Comparison of ENCODE assay signal across 9 cellular contexts in the genomic region with DNA sequence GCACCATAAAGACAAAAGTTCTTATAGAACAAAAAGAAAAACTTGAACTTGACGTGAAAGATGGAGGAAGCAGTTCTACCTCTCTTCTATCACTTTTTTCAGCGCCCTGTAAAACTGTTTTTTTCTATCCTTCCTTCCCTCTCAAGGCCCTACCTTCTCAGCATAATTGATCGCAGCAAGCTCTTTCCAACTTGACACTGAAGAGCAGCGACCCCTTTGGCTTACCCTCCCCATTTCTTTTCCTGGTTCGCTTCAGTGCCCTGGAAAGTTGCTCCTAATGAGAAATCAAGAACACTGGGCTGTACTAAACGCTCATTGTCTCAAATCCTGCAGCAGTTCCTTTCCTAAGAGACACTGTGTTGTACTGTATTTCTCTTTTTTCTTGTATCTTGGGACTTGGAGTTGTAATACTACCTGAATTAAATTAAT.
DNase-seq lines count a peak whose midpoint lies in the region; ATAC-seq and TF ChIP-seq lines count a peak whose summit lies in the region.
"Had no signal": no experiment of that assay in that cellular context is flagged by ENCODE, and none has a peak within 500 bp of the region (broad histone marks: within the 10 kb centered on the region; RNA-seq: fewer than 3 reads in every experiment).

No MANE protein-coding gene starts in this region.

- intact Hi-C loops in activated CD8-positive, alpha-beta T cell treated with anti-CD3 and anti-CD28 coated beads for 36 hours (cut with micrococcal nuclease) = loop anchor here (5.0 to 10.0 kb wide), 2 partner anchors 203 to 524 kb away; no protein-coding TSS in a partner anchor

- peaks cover 0 to 34% (median 18%) of the 10 kb centered on the region in 5 donors for H3K4me1 ChIP-seq in subcutaneous abdominal adipose tissue (ENCODE audit: control insufficient read depth in 5 of 5, insufficient read depth in 5 of 5, low read length in 5 of 5)

- TF ChIP-seq CTCF in activated CD8-positive, alpha-beta T cell treated with anti-CD3 and anti-CD28 coated beads for 36 hours (IDR thresholded peaks at IDR 0.05) = no peak

- peaks cover 0 to 8% (median 0%) of the 10 kb centered on the region in 5 donors for H3K27me3 ChIP-seq in subcutaneous abdominal adipose tissue (ENCODE audit: control insufficient read depth in 5 of 5, insufficient read depth in 4 of 5, low read length in 5 of 5)

- H3K9me3 Mint-ChIP-seq in activated CD8-positive, alpha-beta memory T cell treated with anti-CD3 and anti-CD28 coated beads, Interleukin-2, amount 10 ng/mL, durations not matched to agents 7 days and 5 days (ENCODE audit: low read depth) = no peaks in the 10 kb centered on the region
- H3K9me3 Mint-ChIP-seq in activated CD8-positive, alpha-beta T cell treated with anti-CD3 and anti-CD28 coated beads for 36 hours = no peaks in the 10 kb centered on the region

- DNase-seq in activated CD8-positive, alpha-beta memory T cell treated with anti-CD3 and anti-CD28 coated beads, Interleukin-2, amount 10 ng/mL, durations not matched to agents 7 days and 5 days = no peak
- no peak for DNase-seq in activated CD8-positive, alpha-beta memory T cell treated with anti-CD3 and anti-CD28 coated beads, Interleukin-2, amount 50 U/mL, for 4 hours
- DNase-seq in activated CD8-positive, alpha-beta T cell treated with anti-CD3 and anti-CD28 coated beads for 36 hours = no peak
- DNase-seq in left kidney (ENCODE audit: low read depth, low spot score) = peak; percentile 79
- no peak for DNase-seq in LoVo (ENCODE audit: low spot score)
- DNase-seq: activated CD4-positive, CD25-positive, alpha-beta regulatory T cell treated with anti-CD3 and anti-CD28 coated beads, Interleukin-2, amount 50 U/mL, for 72 hours had no signal

- H3K27me3 Mint-ChIP-seq in activated CD8-positive, alpha-beta memory T cell treated with anti-CD3 and anti-CD28 coated beads, Interleukin-2, amount 10 ng/mL, durations not matched to agents 7 days and 5 days = peaks cover 44% of the 10 kb centered on the region
- peaks cover 30% of the 10 kb centered on the region for H3K27me3 Mint-ChIP-seq in activated CD8-positive, alpha-beta T cell treated with anti-CD3 and anti-CD28 coated beads for 36 hours

- no peaks in the 10 kb centered on the region for H3K36me3 Mint-ChIP-seq in activated CD8-positive, alpha-beta memory T cell treated with anti-CD3 and anti-CD28 coated beads, Interleukin-2, amount 10 ng/mL, durations not matched to agents 7 days and 5 days
- H3K36me3 Mint-ChIP-seq in activated CD8-positive, alpha-beta T cell treated with anti-CD3 and anti-CD28 coated beads for 36 hours (ENCODE audit: low read depth) = no peaks in the 10 kb centered on the region

- peak overlapping the region; percentile 80 for H3K4me3 Mint-ChIP-seq in activated CD8-positive, alpha-beta memory T cell treated with anti-CD3 and anti-CD28 coated beads, Interleukin-2, amount 10 ng/mL, durations not matched to agents 7 days and 5 days
- peak overlapping the region; percentile 74 for H3K4me3 Mint-ChIP-seq in activated CD8-positive, alpha-beta T cell treated with anti-CD3 and anti-CD28 coated beads for 36 hours

- no peaks in the 10 kb centered on the region for H3K36me3 ChIP-seq in subcutaneous abdominal adipose tissue (ENCODE audit: control insufficient read depth in 5 of 5, insufficient read depth in 5 of 5, low read length in 5 of 5)

- POLR2A ChIA-PET in activated CD8-positive, alpha-beta T cell treated with anti-CD3 and anti-CD28 coated beads for 36 hours (lab: Charles Lee) = interaction anchor here (0.6 kb wide), 1 partner anchor 511 kb away, joined by 3 read pairs; no protein-coding TSS in a partner anchor

- peak overlapping the region in 3 of 5 donors; percentile 50 to 75 (median 63) for H3K9ac ChIP-seq in subcutaneous abdominal adipose tissue (ENCODE audit: low read length in 5 of 5)

- CTCF ChIA-PET in activated CD8-positive, alpha-beta memory T cell treated with anti-CD3 and anti-CD28 coated beads, Interleukin-2, amount 10 ng/mL, durations not matched to agents 7 days and 5 days (lab: Charles Lee) = interaction anchor here (0.9 to 1.3 kb wide), 2 partner anchors 13 to 525 kb away, joined by 3 read pairs; no protein-coding TSS in a partner anchor
- CTCF ChIA-PET in activated CD8-positive, alpha-beta T cell treated with anti-CD3 and anti-CD28 coated beads for 36 hours (lab: Charles Lee) = interaction anchor here (1.1 kb wide), 1 partner anchor 15 kb away, joined by 3 read pairs; no protein-coding TSS in a partner anchor

- no peaks in the 10 kb centered on the region for H3K9me3 ChIP-seq in subcutaneous abdominal adipose tissue (ENCODE audit: control insufficient read depth in 5 of 5, low read length in 5 of 5)

- H3K4me3 ChIP-seq in subcutaneous abdominal adipose tissue (ENCODE audit: low read depth in 1 of 5, low read length in 5 of 5) = peak overlapping the region; percentile 73 to 94 (median 77)

- peak overlapping the region; percentile 81 for H3K27ac Mint-ChIP-seq in activated CD8-positive, alpha-beta memory T cell treated with anti-CD3 and anti-CD28 coated beads, Interleukin-2, amount 10 ng/mL, durations not matched to agents 7 days and 5 days
- peak overlapping the region; percentile 27 for H3K27ac Mint-ChIP-seq in activated CD8-positive, alpha-beta T cell treated with anti-CD3 and anti-CD28 coated beads for 36 hours

- no peak for ATAC-seq in activated CD8-positive, alpha-beta memory T cell treated with anti-CD3 and anti-CD28 coated beads, Interleukin-2, amount 10 ng/mL, durations not matched to agents 7 days and 5 days
- ATAC-seq in activated CD8-positive, alpha-beta T cell treated with anti-CD3 and anti-CD28 coated beads for 36 hours = no peak
- ATAC-seq in HG03354 (IDR thresholded peaks at IDR 0.05; ENCODE audit: poor library complexity, severe bottlenecking, unreplicated experiment) (no peak), HG03045 (IDR thresholded peaks at IDR 0.05; ENCODE audit: unreplicated experiment) (no peak)

- peaks cover 31% of the 10 kb centered on the region for H3K4me1 Mint-ChIP-seq in activated CD8-positive, alpha-beta memory T cell treated with anti-CD3 and anti-CD28 coated beads, Interleukin-2, amount 10 ng/mL, durations not matched to agents 7 days and 5 days
- peaks cover 23% of the 10 kb centered on the region for H3K4me1 Mint-ChIP-seq in activated CD8-positive, alpha-beta T cell treated with anti-CD3 and anti-CD28 coated beads for 36 hours (ENCODE audit: low read depth)

- peak overlapping the region; percentile 74 for H3K27ac ChIP-seq in subcutaneous abdominal adipose tissue (ENCODE audit: low read depth, low read length)
